In genomic region chr2:52343010-52343409, GRCh38 we compare ENCODE assay signal across 5 cellular contexts.
"Had no signal": no experiment of that assay in that cellular context is flagged by ENCODE, and none has a peak within 500 bp of the region (broad histone marks: within the 10 kb centered on the region; RNA-seq: fewer than 3 reads in every experiment).

No MANE protein-coding gene starts in this region.

- FAIRE-seq: H54, HTR-8/SVneo had no signal

- H3K9ac ChIP-seq: KMS-11 had no signal

- DNase-seq: H9, KBM-7 had no signal
